Comparison of ENCODE assay signal across 9 cellular contexts in the genomic region with DNA sequence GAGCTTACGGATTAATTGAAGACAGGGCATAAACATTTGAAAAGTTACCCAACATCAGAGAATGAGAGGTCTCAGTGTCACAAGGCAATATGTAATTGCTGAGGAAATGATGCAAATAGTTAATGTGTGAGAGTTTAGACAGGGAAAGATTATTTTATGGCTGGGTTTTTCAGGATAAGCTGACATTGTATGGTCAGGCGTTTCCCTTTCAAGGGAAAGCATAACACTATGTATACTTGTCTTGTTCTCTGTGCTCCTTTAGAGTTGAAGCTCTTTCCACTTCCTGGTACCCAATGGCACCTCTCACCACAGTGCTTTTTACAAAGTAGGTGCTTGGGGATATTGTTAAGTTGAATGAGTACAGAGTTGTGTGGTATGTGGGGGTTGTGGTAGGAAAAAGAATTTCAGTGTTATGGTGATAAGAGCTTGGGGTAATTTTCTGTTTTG. TPM values are rescaled to one million over a fixed set of nuclear protein-coding genes. Genes with fewer than 3 reads are reported as not detected.
DNase-seq lines count a peak whose midpoint lies in the region; ATAC-seq, FAIRE-seq and TF ChIP-seq lines count a peak whose summit lies in the region.
"Had no signal": no experiment of that assay in that cellular context is flagged by ENCODE, and none has a peak within 500 bp of the region (broad histone marks: within the 10 kb centered on the region; RNA-seq: fewer than 3 reads in every experiment).

No MANE protein-coding gene starts in this region.

- no peaks in the 10 kb centered on the region for H3K9me1 ChIP-seq in K562 (ENCODE audit: control insufficient read depth, insufficient read depth, low read length)

- no TSS peak for BruUV-seq in K562 (replicated peaks; lab: Mats Ljungman, UMichigan)

- in situ Hi-C loops in K562 (cut with MboI): no loop called here

- H3K27ac Mint-ChIP-seq in endothelial cell (ENCODE audit: unreplicated experiment): no peak overlapping the region

- FAIRE-seq in K562 (lab: Jason Lieb, UNC): no peak

- peaks cover 45% of the 10 kb centered on the region for H3K79me2 ChIP-seq in K562 (ENCODE audit: control insufficient read depth, insufficient read depth, low read length)

- TF ChIP-seq RAD21 in K562 (CRISPR knock-in tag; conservative IDR thresholded peaks at IDR 0.05 in 1 of 2, IDR thresholded peaks at IDR 0.05 in 1 of 2): no peak

- TF ChIP-seq POLR2A in K562 (conservative IDR thresholded peaks at IDR 0.05): no peak

- H3K36me3 ChIP-seq in HEK293 (ENCODE audit: control insufficient read depth in 2 of 2, insufficient read depth in 1 of 2, low read length in 2 of 2) (no peaks in the 10 kb centered on the region), K562 (ENCODE audit: control insufficient read depth, insufficient read depth, low read length) (no peaks in the 10 kb centered on the region), muscle layer of duodenum (ENCODE audit: control insufficient read depth in 1 of 2, insufficient read depth in 2 of 2, low read length in 2 of 2) (no peaks in the 10 kb centered on the region)

- H3K9me3 Mint-ChIP-seq in endothelial cell (ENCODE audit: unreplicated experiment): no peaks in the 10 kb centered on the region

- POLR2A ChIA-PET in HEK293 (lab: Yijun Ruan, JAX): interaction anchor here (0.7 to 2.2 kb wide), 2 partner anchors 18 to 20 kb away, joined by 6 to 9 read pairs; a partner anchor contains a TSS
- POLR2A ChIA-PET in K562 (lab: Yijun Ruan, JAX): interaction anchor here (0.6 to 1.5 kb wide), 5 partner anchors 13 to 684 kb away, joined by 3 to 4 read pairs (median 3); no protein-coding TSS in a partner anchor

- 52% methylated on average over 2 of the region's 2 CpGs for WGBS in K562 (ENCODE audit: insufficient coverage, low coverage, missing lambda C conversion rate)

- CTCF ChIA-PET in HEK293 (lab: Yijun Ruan, JAX): interaction anchor here (0.6 to 0.7 kb wide), 3 partner anchors 35 to 675 kb away, joined by 3 read pairs; no protein-coding TSS in a partner anchor
- CTCF ChIA-PET in K562 (lab: Yijun Ruan, JAX; ENCODE audit: low intra/inter-chr PET ratio): no interaction called here

- H3K4me1 Mint-ChIP-seq in endothelial cell (ENCODE audit: unreplicated experiment): peaks cover 25% of the 10 kb centered on the region

- H3K9me3 ChIP-seq in HEK293 (ENCODE audit: control insufficient read depth, insufficient read depth, low read depth, low read length) (no peaks in the 10 kb centered on the region), K562 (replicated peaks; ENCODE audit: control insufficient read depth, insufficient read depth, low read depth, low read length) (no peaks in the 10 kb centered on the region), muscle layer of duodenum (ENCODE audit: control insufficient read depth in 1 of 2, low read length in 2 of 2) (no peaks in the 10 kb centered on the region)

- no peaks in the 10 kb centered on the region for H3K27me3 ChIP-seq in K562 (ENCODE audit: control insufficient read depth in 2 of 2, insufficient read depth in 2 of 2, low read length in 2 of 2)
- H3K27me3 ChIP-seq in muscle layer of duodenum (ENCODE audit: low read depth, low read length): no peaks in the 10 kb centered on the region

- H3K27ac ChIP-seq in HEK293 (ENCODE audit: extremely low read depth, low read depth, low read length): no peak overlapping the region
- H3K27ac ChIP-seq in K562 (ENCODE audit: extremely low read depth, low read depth, low read length): no peak overlapping the region
- peak overlapping the region; percentile 67 for H3K27ac ChIP-seq in muscle layer of duodenum (ENCODE audit: low read length)

- H3K27me3 Mint-ChIP-seq in endothelial cell (ENCODE audit: unreplicated experiment): no peaks in the 10 kb centered on the region

- TF ChIP-seq EP300 in K562 (IDR thresholded peaks at IDR 0.05; ENCODE audit: low read length): no peak

- H2AFZ ChIP-seq in K562 (ENCODE audit: low read depth, low read length): no peak overlapping the region

- H3K4me1 ChIP-seq in HEK293 (ENCODE audit: control insufficient read depth, insufficient read depth, low read length) (peaks cover 25% of the 10 kb centered on the region), K562 (replicated peaks in 1 of 2; ENCODE audit: control insufficient read depth in 2 of 2, insufficient read depth in 2 of 2, low read length in 2 of 2) (peaks cover 0 to 5% of the 10 kb centered on the region in 2 experiments; a peak in 3 of 5 replicates), muscle layer of duodenum (ENCODE audit: control insufficient read depth in 1 of 2, insufficient read depth in 2 of 2, low read length in 2 of 2) (peaks cover 24 to 38% of the 10 kb centered on the region in 2 donors)

- no peak for TF ChIP-seq CTCF in AG10803 (conservative IDR thresholded peaks at IDR 0.05; ENCODE audit: low read length)
- no peak for TF ChIP-seq CTCF in HEK293 (tag by site-specific recombination; IDR thresholded peaks at IDR 0.05)
- no peak for TF ChIP-seq CTCF in K562 (IDR thresholded peaks at IDR 0.05 in 2 of 3, conservative IDR thresholded peaks at IDR 0.05 in 1 of 3; ENCODE audit: insufficient read depth in 2 of 3, low read depth in 1 of 3, low read length in 3 of 3)
- no peak for TF ChIP-seq CTCF in endothelial cell (IDR thresholded peaks at IDR 0.05; ENCODE audit: unreplicated experiment)

- ATAC-seq in K562 (peak; percentile 23; the same call in 2 of the 3 replicates), HG03108 (IDR thresholded peaks at IDR 0.05; ENCODE audit: unreplicated experiment) (no peak)

- intact Hi-C loops in K562 (cut with micrococcal nuclease): no loop called here

- H3K4me2 ChIP-seq in K562 (ENCODE audit: insufficient read depth, low read length): no peak overlapping the region

- H3K4me3 Mint-ChIP-seq in endothelial cell (ENCODE audit: unreplicated experiment): no peak overlapping the region

- H3K36me3 Mint-ChIP-seq in endothelial cell (ENCODE audit: low read depth, unreplicated experiment): peaks cover 4% of the 10 kb centered on the region

- H3K9ac ChIP-seq in K562 (ENCODE audit: insufficient read depth in 1 of 2, low read depth in 2 of 2, low read length in 2 of 2): no peak overlapping the region

- H4K20me1 ChIP-seq in K562 (replicated peaks; ENCODE audit: control insufficient read depth, insufficient read depth, low read length): no peaks in the 10 kb centered on the region

- H3K4me3 ChIP-seq in AG10803 (ENCODE audit: low read length): no peak overlapping the region
- H3K4me3 ChIP-seq in HEK293 (ENCODE audit: low read depth, low read length): no peak overlapping the region
- no peak overlapping the region for H3K4me3 ChIP-seq in K562
- peak overlapping the region in 1 of 2 donors; percentile 24 for H3K4me3 ChIP-seq in muscle layer of duodenum (ENCODE audit: low read depth in 1 of 2, low read length in 2 of 2)

- DNase-seq in AG10803 (ENCODE audit: low read depth) (peak; percentile 66), K562 (ENCODE audit: extremely low read depth in 1 of 4, low spot score in 3 of 4) (no peak), amygdala (lab: John Stamatoyannopoulos, UW) (no peak), endothelial cell (ENCODE audit: low spot score) (no peak)
- no peak for DNase-seq in activated CD4-positive, alpha-beta T cell treated with anti-CD3 and anti-CD28 coated beads for 48 hours
- DNase-seq: NCI-H446 had no signal

TF ChIP-seq in HEK293, 187 proteins besides CTCF, POLR2A, EP300 and RAD21 (continues in another document):
- TF ChIP-seq TRIM28 (IDR thresholded peaks at IDR 0.05; ENCODE audit: borderline replicate concordance, low read length) (no peak), ZBTB8A (tag by site-specific recombination; IDR thresholded peaks at IDR 0.05) (no peak)

TF ChIP-seq in K562, 482 proteins besides CTCF, POLR2A, EP300 and RAD21 (continues in another document):
- no peak for TF ChIP-seq TEAD1 (CRISPR knock-in tag; IDR thresholded peaks at IDR 0.05)

RNA-seq across cellular contexts. Expression of a gene that starts 19.9 kb away (rescaled TPM):
- total RNA-seq in K562 (2011; cell fraction: chromatin; rRNA removed; ENCODE audit: low replicate concordance): 115 and 218 TPM in 2 replicates
- total RNA-seq in K562 (2011; cell fraction: nucleolus; rRNA removed): 41.1 and 55.2 TPM in 2 replicates
- total RNA-seq in K562 (2011; cell fraction: nucleoplasm; rRNA removed): 77.8 and 117 TPM in 2 replicates
- total RNA-seq in K562 (2014; rRNA removed) (67.1 and 76.0 TPM in 2 replicates), K562 (2014; rRNA removed; fragmentation: Illumina TruSeq; extraction: Trizol) (81.0 and 96.7 TPM in 2 replicates), K562 (2015; rRNA removed; fragmentation: Illumina TruSeq; extraction: Trizol) (143 and 150 TPM in 2 replicates), K562 (2021) (59.6 and 63.9 TPM in 2 replicates), endothelial cell (ENCODE audit: unreplicated experiment) (86.4 TPM)
- polyA plus RNA-seq in K562 (2011; rRNA removed) (71.8 and 77.7 TPM in 2 replicates), K562 (2014; fragmentation: Illumina TruSeq; extraction: Trizol) (116 and 125 TPM in 2 replicates), K562 (2014; fragmentation: Nextera tagmentation; extraction: Ambion mirVana) (10 to 100 TPM; 37.6 to 38.7 TPM), K562 (2014; rRNA removed) (68.7 and 79.2 TPM in 2 replicates)
- polyA plus RNA-seq in K562 (2011; cell fraction: cytosol; rRNA removed): 29.0 and 29.2 TPM in 2 replicates
- 69.9 and 288 TPM in 2 replicates for polyA plus RNA-seq in K562 (2011; cell fraction: nucleus; rRNA removed)
- 56.8 and 73.8 TPM in 2 replicates for polyA plus RNA-seq in K562 (2012)
- 235 and 252 TPM in 2 replicates for polyA minus RNA-seq in K562 (2011; rRNA and poly(A)+ RNA removed)
- polyA minus RNA-seq in K562 (2011; cell fraction: cytosol; rRNA and poly(A)+ RNA removed): 46.9 and 64.3 TPM in 2 replicates
- polyA minus RNA-seq in K562 (2011; cell fraction: nucleus; rRNA and poly(A)+ RNA removed): 69.3 and 393 TPM in 2 replicates

RNA-seq across cellular contexts. Expression of a gene that starts 55.8 kb away (rescaled TPM):
- 9.0 and 9.3 TPM in 2 replicates for total RNA-seq in K562 (2011; cell fraction: chromatin; rRNA removed; ENCODE audit: low replicate concordance)
- 4.6 and 5.3 TPM in 2 replicates for total RNA-seq in K562 (2011; cell fraction: nucleolus; rRNA removed)
- total RNA-seq in K562 (2011; cell fraction: nucleoplasm; rRNA removed): 5.6 and 9.1 TPM in 2 replicates
- total RNA-seq in K562 (2014; rRNA removed) (1.00 and 1.6 TPM in 2 replicates), K562 (2014; rRNA removed; fragmentation: Illumina TruSeq; extraction: Trizol) (0.95 and 1.9 TPM in 2 replicates), K562 (2015; rRNA removed; fragmentation: Illumina TruSeq; extraction: Trizol) (1.2 TPM in 2 replicates), K562 (2021) (1.2 and 3.0 TPM in 2 replicates), endothelial cell (ENCODE audit: unreplicated experiment) (4.1 TPM)
- polyA plus RNA-seq in K562 (2011; rRNA removed) (1.5 and 1.6 TPM in 2 replicates), K562 (2014; fragmentation: Illumina TruSeq; extraction: Trizol) (1.7 and 3.9 TPM in 2 replicates), K562 (2014; fragmentation: Nextera tagmentation; extraction: Ambion mirVana) (under 1 TPM; 0.32 to 0.34 TPM), K562 (2014; rRNA removed) (1.7 and 2.0 TPM in 2 replicates)
- polyA plus RNA-seq in K562 (2011; cell fraction: cytosol; rRNA removed): 0.97 and 1.7 TPM in 2 replicates
- polyA plus RNA-seq in K562 (2011; cell fraction: nucleus; rRNA removed): 3.0 and 3.2 TPM in 2 replicates
- 1.1 and 1.3 TPM in 2 replicates for polyA plus RNA-seq in K562 (2012)
- 2.9 and 3.1 TPM in 2 replicates for polyA minus RNA-seq in K562 (2011; rRNA and poly(A)+ RNA removed)
- 0.38 and 5.4 TPM in 2 replicates for polyA minus RNA-seq in K562 (2011; cell fraction: cytosol; rRNA and poly(A)+ RNA removed)
- 2.4 and 3.6 TPM in 2 replicates for polyA minus RNA-seq in K562 (2011; cell fraction: nucleus; rRNA and poly(A)+ RNA removed)
